Comparison of ENCODE assay signal across 15 cellular contexts in the genomic region with DNA sequence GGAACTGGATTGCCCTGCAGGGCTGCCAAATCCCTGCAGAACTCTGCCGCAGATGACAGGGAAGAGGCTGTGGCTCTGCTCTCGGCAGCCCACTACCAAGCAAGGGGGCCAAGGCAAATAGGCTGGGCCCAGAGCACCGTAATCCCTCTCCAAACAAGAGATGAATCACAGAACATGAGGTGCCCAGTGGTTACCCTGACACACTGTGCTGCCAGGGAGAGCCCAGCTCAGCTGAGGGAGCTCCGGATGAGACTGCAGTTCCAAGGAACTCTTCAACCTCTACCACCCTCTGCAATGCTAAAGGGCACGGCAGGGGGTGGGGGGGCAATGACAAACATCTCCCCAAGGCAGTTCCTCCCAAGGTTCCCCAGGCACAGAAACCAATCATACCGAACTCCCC. TPM values are rescaled to one million over a fixed set of nuclear protein-coding genes. Genes with fewer than 3 reads are reported as not detected.
DNase-seq lines count a peak whose midpoint lies in the region; FAIRE-seq and TF ChIP-seq lines count a peak whose summit lies in the region.
"Had no signal": no experiment of that assay in that cellular context is flagged by ENCODE, and none has a peak within 500 bp of the region (broad histone marks: within the 10 kb centered on the region; RNA-seq: fewer than 3 reads in every experiment).

No MANE protein-coding gene starts in this region.

- H3K27me3 ChIP-seq in bronchial epithelial cell (ENCODE audit: control insufficient read depth, insufficient read depth, low read length) (no peaks in the 10 kb centered on the region), thyroid gland (no peaks in the 10 kb centered on the region), colonic mucosa (no peaks in the 10 kb centered on the region)
- H3K27me3 ChIP-seq: ascending aorta had no signal

- no peaks in the 10 kb centered on the region for H3K9me3 ChIP-seq in thyroid gland
- H3K9me3 ChIP-seq in colonic mucosa = no peaks in the 10 kb centered on the region
- H3K9me3 ChIP-seq: ascending aorta had no signal

- intact Hi-C loops in thyroid gland (cut with DNase I) (no loop called here), colonic mucosa (cut with DNase I) (no loop called here)

- H3K36me3 ChIP-seq in bronchial epithelial cell (ENCODE audit: control insufficient read depth, insufficient read depth, low read length) (no peaks in the 10 kb centered on the region), thyroid gland (no peaks in the 10 kb centered on the region), colonic mucosa (no peaks in the 10 kb centered on the region)
- H3K36me3 ChIP-seq: ascending aorta had no signal

- H3K27ac ChIP-seq in thyroid gland (peak overlapping the region; percentile 19 to 44 (median 38)), colonic mucosa (no peak overlapping the region)
- H3K27ac ChIP-seq: ascending aorta had no signal

- 40 to 43% methylated on average over 6 of the region's 6 CpGs for WGBS in thyroid gland, 2 donors

- TF ChIP-seq CTCF in bronchial epithelial cell (IDR thresholded peaks at IDR 0.05; ENCODE audit: insufficient read depth, low read length, severe bottlenecking) (no peak), thyroid gland (IDR thresholded peaks at IDR 0.05) (no peak), colonic mucosa (IDR thresholded peaks at IDR 0.05) (no peak)

- peaks cover 19 to 37% of the 10 kb centered on the region in 2 donors for H3K4me1 ChIP-seq in thyroid gland
- H3K4me1 ChIP-seq in colonic mucosa = no peaks in the 10 kb centered on the region
- H3K4me1 ChIP-seq: ascending aorta had no signal

- FAIRE-seq in bronchial epithelial cell (lab: Jason Lieb, UNC) = no peak
- FAIRE-seq: K562 had no signal

- TF ChIP-seq POLR2A in thyroid gland (IDR thresholded peaks at IDR 0.05) = no peak

- H3K9ac ChIP-seq in colonic mucosa (ENCODE audit: low read depth in 2 of 2, low read length in 2 of 2) = no peak overlapping the region

- peak; percentile 45 for DNase-seq in NCI-H2171 treated with DMSO at 0.1 percent for 48 hours (lab: John Stamatoyannopoulos, UW)
- no peak for DNase-seq in NCI-H2171 (lab: John Stamatoyannopoulos, UW)
- peak; percentile 71 for DNase-seq in bronchial epithelial cell (ENCODE audit: low read depth)
- DNase-seq in kidney tubule cell (ENCODE audit: low spot score) = peak; percentile 28
- DNase-seq in thyroid gland = peak; percentile 35 to 60
- DNase-seq in colonic mucosa = no peak
- no peak for DNase-seq in GM19238 (ENCODE audit: insufficient read length, low spot score)
- DNase-seq in D341Med (ENCODE audit: low spot score) = no peak
- DNase-seq: activated T-cell treated with anti-CD3 and anti-CD28 coated beads, Interleukin-2, amount 50 U/mL, for 1 hour; DMS153; effector CD4-positive, alpha-beta T cell; NCI-H1930 had no signal

- H3K4me3 ChIP-seq in bronchial epithelial cell (ENCODE audit: low read depth, low read length) (no peak overlapping the region), thyroid gland (replicated peaks in 1 of 3) (no peak overlapping the region), colonic mucosa (no peak overlapping the region)
- H3K4me3 ChIP-seq: ascending aorta, K562 had no signal

RNA-seq across cellular contexts. Expression of a gene that starts 33.9 kb away (rescaled TPM):
- 47.4 and 65.5 TPM in 2 replicates for total RNA-seq in bronchial epithelial cell
- total RNA-seq in thyroid gland = 100 to 1,000 TPM in 2 of 4 donors, 10 to 100 TPM in 2; 69.8 to 202 (median 97.0) TPM
- total RNA-seq in colonic mucosa = 10 to 100 TPM; 12.7 to 15.1 TPM
- total RNA-seq: osteocyte had no signal

Comparison
In these comparisons a context has a peak if more than half of its experiments do, and no peak if none do; other contexts are left out.
1. DNase-seq: peak in NCI-H2171 treated with DMSO at 0.1 percent for 48 hours (single experiment), bronchial epithelial cell (single experiment), kidney tubule cell (single experiment) and thyroid gland (2 of 2); none in NCI-H2171 (single experiment), colonic mucosa (single experiment), GM19238 (single experiment) and D341Med (single experiment).